ENCODE assay signal across 8 cellular contexts in the genomic region with DNA sequence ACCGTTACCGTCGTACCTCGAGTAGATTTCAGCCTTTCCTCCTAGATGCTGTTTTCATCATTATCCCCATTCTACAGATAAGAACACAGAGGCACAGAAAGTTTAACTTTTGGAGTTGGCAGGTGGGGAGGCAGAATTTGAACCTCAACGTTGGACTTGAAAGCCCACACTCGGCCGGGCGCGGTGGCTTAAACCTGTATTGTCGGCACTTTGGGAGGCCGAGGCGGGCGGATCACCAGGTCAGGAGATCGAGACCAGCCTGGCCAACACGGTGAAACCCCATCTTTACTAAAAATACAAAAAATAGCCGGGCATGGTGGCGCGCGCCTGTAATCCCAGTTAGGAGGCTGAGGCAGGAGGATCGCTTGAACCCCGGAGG. TPM values are rescaled to one million over a fixed set of nuclear protein-coding genes. Genes with fewer than 3 reads are reported as not detected.
A peak's percentile ranks its signal among the peaks of the same experiment; 100 is the strongest.
DNase-seq lines count a peak whose midpoint lies in the region; ATAC-seq, FAIRE-seq and TF ChIP-seq lines count a peak whose summit lies in the region.

No MANE protein-coding gene starts in this region.

- H3K27me3 ChIP-seq in HUES64 (ENCODE audit: insufficient read depth, low read length), result no peaks in the 10 kb centered on the region

- WGBS in A549 (ENCODE audit: missing lambda C conversion rate), result 75% methylated on average over 21 of the region's 21 CpGs
- WGBS in HUES64, result 74% methylated on average over 21 of the region's 21 CpGs

- 0 out of 3 replicates have a peak, but pooled peaks cover 3% of the 10 kb centered on the region for H3K4me1 ChIP-seq in A549
- no peaks in the 10 kb centered on the region for H3K4me1 ChIP-seq in HUES64 (ENCODE audit: insufficient read depth, low read length)

- H3K4me1 Mint-ChIP-seq in dendritic cell treated with granulocyte-macrophage colony-stimulating factor and Interleukin-4, amounts not matched to agents 40 ng/mL and 50 ng/mL, for 4 days (ENCODE audit: low read depth), result peaks cover 79% of the 10 kb centered on the region
- H3K4me1 Mint-ChIP-seq in naive B cell, result peaks cover 19 to 43% (median 35%) of the 10 kb centered on the region in 3 donors

- H3K4me3 ChIP-seq in A549 (peak overlapping the region; percentile 58), HUES64 (ENCODE audit: low read length) (peak overlapping the region; percentile 63)

- H3K36me3 Mint-ChIP-seq in dendritic cell treated with granulocyte-macrophage colony-stimulating factor and Interleukin-4, amounts not matched to agents 40 ng/mL and 50 ng/mL, for 4 days (ENCODE audit: low read depth), result no peaks in the 10 kb centered on the region
- H3K36me3 Mint-ChIP-seq in naive B cell, result no peaks in the 10 kb centered on the region

- DNase-seq in A549 (ENCODE audit: low read depth in 1 of 2, low spot score in 1 of 2) (no peak), naive B cell (no peak), LoVo (ENCODE audit: low spot score) (no peak), NCI-H748 treated with DMSO at 0.1 percent for 48 hours (lab: John Stamatoyannopoulos, UW) (no peak)

- no peak for TF ChIP-seq CTCF in A549 (IDR thresholded peaks at IDR 0.05)

- peak overlapping the region; percentile 80 for H3K4me3 Mint-ChIP-seq in dendritic cell treated with granulocyte-macrophage colony-stimulating factor and Interleukin-4, amounts not matched to agents 40 ng/mL and 50 ng/mL, for 4 days
- peak overlapping the region; percentile 83 to 93 (median 88) for H3K4me3 Mint-ChIP-seq in naive B cell

- peak overlapping the region; percentile 98 for H3K27ac Mint-ChIP-seq in dendritic cell treated with granulocyte-macrophage colony-stimulating factor and Interleukin-4, amounts not matched to agents 40 ng/mL and 50 ng/mL, for 4 days
- H3K27ac Mint-ChIP-seq in naive B cell, result peak overlapping the region in 5 of 6 donors; percentile 57 to 94 (median 89)

- no peak for TF ChIP-seq POLR2A in A549 (IDR thresholded peaks at IDR 0.05; ENCODE audit: low read length)

- H3K27ac ChIP-seq in A549 (peak overlapping the region; percentile 86 to 91), HUES64 (ENCODE audit: low read depth, low read length) (no peak overlapping the region)

- no peaks in the 10 kb centered on the region for H3K27me3 Mint-ChIP-seq in dendritic cell treated with granulocyte-macrophage colony-stimulating factor and Interleukin-4, amounts not matched to agents 40 ng/mL and 50 ng/mL, for 4 days
- H3K27me3 Mint-ChIP-seq in naive B cell, result no peaks in the 10 kb centered on the region

- H3K9me3 Mint-ChIP-seq in dendritic cell treated with granulocyte-macrophage colony-stimulating factor and Interleukin-4, amounts not matched to agents 40 ng/mL and 50 ng/mL, for 4 days, result no peaks in the 10 kb centered on the region
- H3K9me3 Mint-ChIP-seq in naive B cell, result peaks cover 0 to 5% (median 0%) of the 10 kb centered on the region in 7 donors

- peak overlapping the region; percentile 56; the same call in 1 of the 2 replicates for H3K9ac ChIP-seq in HUES64 (ENCODE audit: low read depth, low read length)

- no peak for ATAC-seq in A549
- no peak for ATAC-seq in naive B cell (ENCODE audit: low read depth in 2 of 2)
- no peak for ATAC-seq in HG02884 (IDR thresholded peaks at IDR 0.05; ENCODE audit: unreplicated experiment)
- no peak for ATAC-seq in GM21723 (IDR thresholded peaks at IDR 0.05; ENCODE audit: unreplicated experiment)

- POLR2A ChIA-PET in A549 (lab: Yijun Ruan, JAX), result no interaction called here

- H3K9me3 ChIP-seq in A549 (0 out of 3 replicates have a peak, but pooled peaks cover 7% of the 10 kb centered on the region), HUES64 (ENCODE audit: insufficient read depth, low read depth, low read length) (no peaks in the 10 kb centered on the region)

- H3K36me3 ChIP-seq in HUES64 (ENCODE audit: insufficient read depth, low read length), result no peaks in the 10 kb centered on the region

- FAIRE-seq in A549 (lab: Jason Lieb, UNC), result no peak

- TF ChIP-seq EP300 in A549 (IDR thresholded peaks at IDR 0.05), result no peak

- CTCF ChIA-PET in A549 (lab: Yijun Ruan, JAX), result interaction anchor here (2.1 kb wide), 1 partner anchor 11 kb away, joined by 18 read pairs; the partner anchor contains the start of gene CATIP

- intact Hi-C loops in dendritic cell treated with granulocyte-macrophage colony-stimulating factor and Interleukin-4, amounts not matched to agents 40 ng/mL and 50 ng/mL, for 4 days (cut with micrococcal nuclease), result loop anchor here (5.0 kb wide), 1 partner anchor 76 kb away; the partner anchor contains the start of gene TMBIM1

- H3K4me2 ChIP-seq in A549, result peak overlapping the region; percentile 91

- TF ChIP-seq RAD21 in A549 (conservative IDR thresholded peaks at IDR 0.05 in 1 of 2, IDR thresholded peaks at IDR 0.05 in 1 of 2), result no peak

TF ChIP-seq in A549, 52 proteins besides CTCF, POLR2A, EP300 and RAD21:
- no peak for TF ChIP-seq SREBF2 (IDR thresholded peaks at IDR 0.05)
- no peak for TF ChIP-seq GATA3 (IDR thresholded peaks at IDR 0.05; ENCODE audit: borderline replicate concordance)
- peak; percentile 94 for TF ChIP-seq KDM1A (IDR thresholded peaks at IDR 0.05; ENCODE audit: low read depth)
- TF ChIP-seq HDAC2 (IDR thresholded peaks at IDR 0.05), result peak; percentile 80; the same call in 1 of the 2 replicates
- TF ChIP-seq PBX3 (IDR thresholded peaks at IDR 0.05), result no peak
- TF ChIP-seq NPAS2 (CRISPR knock-in tag; IDR thresholded peaks at IDR 0.05; ENCODE audit: borderline replicate concordance), result no peak
- no peak for TF ChIP-seq HMGXB4 (CRISPR knock-in tag; IDR thresholded peaks at IDR 0.05; ENCODE audit: borderline replicate concordance)
- TF ChIP-seq JUNB (IDR thresholded peaks at IDR 0.05), result no peak
- TF ChIP-seq MAFK (IDR thresholded peaks at IDR 0.05; ENCODE audit: partially characterized antibody), result no peak
- no peak for TF ChIP-seq POLR2AphosphoS2 (conservative IDR thresholded peaks at IDR 0.05; ENCODE audit: low read length)

RNA-seq across cellular contexts. Expression of gene CATIP, which starts 11.5 kb away (rescaled TPM):
- polyA plus RNA-seq in A549 (2011; rRNA removed) (0.17 and 0.41 TPM in 2 replicates), A549 (2017; fragmentation: RNase III; extraction: RNeasy Plus Mini Kit Qiagen cat#74134 plus additional on column Dnase treatment) (0.09 to 0.15 TPM in 2 of 3 replicates, not detected in the other), naive B cell (ENCODE audit: low read depth in 6 of 6) (under 1 TPM in 1 of 6 donors, not detected in 5; 0.23 TPM)
- polyA plus RNA-seq in A549 (2012; cell fraction: cytosol; rRNA removed), result 0.14 and 0.20 TPM in 2 replicates
- polyA plus RNA-seq in A549 (2012; cell fraction: nucleus; rRNA removed), result 0.33 and 0.34 TPM in 2 replicates
- 1.9 and 2.0 TPM in 2 replicates for polyA minus RNA-seq in A549 (2011; rRNA and poly(A)+ RNA removed)
- not detected for polyA plus RNA-seq in HUES64 (2013, experiment 1 of 2)
- polyA plus RNA-seq in HUES64 (2013, experiment 2 of 2), result not detected

RNA-seq across cellular contexts. Expression of gene SLC11A1, which starts 13.9 kb away (rescaled TPM):
- polyA plus RNA-seq in A549 (2011; rRNA removed), result 0.36 and 0.52 TPM in 2 replicates
- polyA plus RNA-seq in A549 (2012; cell fraction: cytosol; rRNA removed), result 0.21 and 0.22 TPM in 2 replicates
- 0.55 and 2.4 TPM in 2 replicates for polyA plus RNA-seq in A549 (2012; cell fraction: nucleus; rRNA removed)
- 0.11 to 0.18 TPM (median 0.14 TPM) in 3 replicates for polyA plus RNA-seq in A549 (2017; fragmentation: RNase III; extraction: RNeasy Plus Mini Kit Qiagen cat#74134 plus additional on column Dnase treatment)
- polyA minus RNA-seq in A549 (2011; rRNA and poly(A)+ RNA removed), result 1.2 and 1.5 TPM in 2 replicates
- polyA plus RNA-seq in HUES64 (2013, experiment 1 of 2), result not detected
- polyA plus RNA-seq in HUES64 (2013, experiment 2 of 2), result not detected
- 1 to 10 TPM in 4 of 6 donors, under 1 TPM in 2; 0.82 to 2.4 (median 1.1) TPM for polyA plus RNA-seq in naive B cell (ENCODE audit: low read depth in 6 of 6)

RNA-seq across cellular contexts. Expression of gene CTDSP1, which starts 31.5 kb away (rescaled TPM):
- polyA plus RNA-seq in A549 (2011; rRNA removed) (50.3 and 64.3 TPM in 2 replicates), A549 (2017; fragmentation: RNase III; extraction: RNeasy Plus Mini Kit Qiagen cat#74134 plus additional on column Dnase treatment) (34.6 to 42.8 TPM (median 39.5 TPM) in 3 replicates), naive B cell (ENCODE audit: low read depth in 6 of 6) (10 to 100 TPM in 5 of 6 donors, 1 to 10 TPM in 1; 10.0 to 13.8 (median 11.9) TPM)
- polyA plus RNA-seq in A549 (2012; cell fraction: cytosol; rRNA removed), result 80.1 and 110 TPM in 2 replicates
- 128 and 139 TPM in 2 replicates for polyA plus RNA-seq in A549 (2012; cell fraction: nucleus; rRNA removed)
- 110 and 115 TPM in 2 replicates for polyA minus RNA-seq in A549 (2011; rRNA and poly(A)+ RNA removed)
- 19.3 TPM for polyA plus RNA-seq in HUES64 (2013, experiment 1 of 2)
- polyA plus RNA-seq in HUES64 (2013, experiment 2 of 2), result 21.4 TPM

RNA-seq across cellular contexts. Expression of gene VIL1, which starts 50.8 kb away (rescaled TPM):
- polyA plus RNA-seq in A549 (2011; rRNA removed) (2.3 and 3.7 TPM in 2 replicates), A549 (2017; fragmentation: RNase III; extraction: RNeasy Plus Mini Kit Qiagen cat#74134 plus additional on column Dnase treatment) (1.2 to 1.9 TPM (median 1.9 TPM) in 3 replicates), naive B cell (ENCODE audit: low read depth in 6 of 6) (under 1 TPM; 0.06 to 0.43 (median 0.23) TPM)
- 0.67 and 0.89 TPM in 2 replicates for polyA plus RNA-seq in A549 (2012; cell fraction: cytosol; rRNA removed)
- 1.2 and 1.9 TPM in 2 replicates for polyA plus RNA-seq in A549 (2012; cell fraction: nucleus; rRNA removed)
- polyA minus RNA-seq in A549 (2011; rRNA and poly(A)+ RNA removed), result 4.9 and 6.1 TPM in 2 replicates
- polyA plus RNA-seq in HUES64 (2013, experiment 1 of 2), result 8.5 TPM
- polyA plus RNA-seq in HUES64 (2013, experiment 2 of 2), result 6.3 TPM
